Comparison of ENCODE assay signal across 8 cellular contexts in the genomic region with DNA sequence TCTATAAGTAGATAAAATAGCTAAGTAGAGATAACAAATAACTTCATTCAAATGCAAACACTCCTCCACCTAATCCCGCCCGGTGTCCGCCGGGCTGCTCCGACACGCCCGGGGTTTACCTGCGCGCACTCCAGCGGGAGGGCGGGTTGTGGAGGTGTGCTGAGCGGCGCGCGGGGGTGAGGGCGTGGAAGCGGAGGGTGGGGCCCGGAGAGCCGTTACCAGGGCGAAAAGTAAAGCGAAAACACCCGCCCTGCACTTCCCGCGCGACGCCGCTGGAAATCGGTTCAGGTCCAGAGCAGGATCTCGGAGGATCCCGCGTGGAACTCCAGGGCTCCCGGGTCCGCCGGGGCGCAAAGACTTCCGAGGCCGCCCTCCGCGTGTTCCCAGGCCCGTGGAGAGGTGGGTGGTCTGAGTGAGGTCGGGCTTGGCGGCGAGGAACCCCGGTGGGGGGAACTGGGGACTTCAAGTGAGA. TPM values are rescaled to one million over a fixed set of nuclear protein-coding genes. Genes with fewer than 3 reads are reported as not detected.
DNase-seq lines count a peak whose midpoint lies in the region; ATAC-seq and TF ChIP-seq lines count a peak whose summit lies in the region.

No MANE protein-coding gene starts in this region.

- peaks cover 26% of the 10 kb centered on the region for H3K36me3 Mint-ChIP-seq in effector memory CD8-positive, alpha-beta T cell (ENCODE audit: insufficient read depth)
- H3K36me3 Mint-ChIP-seq in naive B cell = no peaks in the 10 kb centered on the region

- CTCF ChIA-PET in HEK293 (lab: Yijun Ruan, JAX) = interaction anchor here (1.0 to 2.7 kb wide), 3 partner anchors 10 to 143 kb away, joined by 3 to 8 read pairs (median 6); no protein-coding TSS in a partner anchor

- H3K36me3 ChIP-seq in HEK293 (ENCODE audit: control insufficient read depth in 2 of 2, insufficient read depth in 1 of 2, low read length in 2 of 2) (no peaks in the 10 kb centered on the region), thymus (ENCODE audit: control insufficient read depth, insufficient read depth) (no peaks in the 10 kb centered on the region)

- no peaks in the 10 kb centered on the region for H3K9me3 Mint-ChIP-seq in effector memory CD8-positive, alpha-beta T cell
- no peaks in the 10 kb centered on the region for H3K9me3 Mint-ChIP-seq in naive B cell

- POLR2A ChIA-PET in HEK293 (lab: Yijun Ruan, JAX) = interaction anchor here (3.3 kb wide), 1 partner anchor 8 kb away, joined by 79 read pairs; no protein-coding TSS in a partner anchor

- WGBS in thymus = 1% methylated on average over 44 of the region's 44 CpGs

- H3K27me3 ChIP-seq in thymus (ENCODE audit: control insufficient read depth, insufficient read depth) = peaks cover 71% of the 10 kb centered on the region

- peak overlapping the region; percentile 94 to 98 for H3K27ac Mint-ChIP-seq in effector memory CD8-positive, alpha-beta T cell
- peak overlapping the region in 2 of 6 donors; percentile 81 to 87 for H3K27ac Mint-ChIP-seq in naive B cell

- peak; percentile 53 for DNase-seq in activated CD4-positive, alpha-beta T cell treated with anti-CD3 and anti-CD28 coated beads, Interleukin-2, amount 50 U/mL, for 4 hours
- peak in 2 of 3 experiments; percentile 28 to 41 for DNase-seq in effector memory CD8-positive, alpha-beta T cell
- DNase-seq in naive B cell (peak; percentile 45), cortex of kidney (lab: John Stamatoyannopoulos, UW) (no peak), 8988T (no peak)

- peaks cover 71 to 81% of the 10 kb centered on the region in 2 donors for H3K27me3 Mint-ChIP-seq in effector memory CD8-positive, alpha-beta T cell
- H3K27me3 Mint-ChIP-seq in naive B cell = peaks cover 62 to 83% (median 76%) of the 10 kb centered on the region in 3 donors

- ATAC-seq in effector memory CD8-positive, alpha-beta T cell (replicated peaks) = peak; percentile 23
- ATAC-seq in naive B cell (ENCODE audit: low read depth in 2 of 2) = peak; percentile 20 to 29

- 0 out of 2 replicates have a peak, but pooled peaks have one; percentile 2 for TF ChIP-seq CTCF in 22Rv1 (IDR thresholded peaks at IDR 0.05)
- TF ChIP-seq CTCF in HEK293 (tag by site-specific recombination; IDR thresholded peaks at IDR 0.05) = no peak; the same call in 1 of the 2 replicates

- H3K9me3 ChIP-seq in HEK293 (ENCODE audit: control insufficient read depth, insufficient read depth, low read depth, low read length) (no peaks in the 10 kb centered on the region), thymus (ENCODE audit: control insufficient read depth) (no peaks in the 10 kb centered on the region)

- H3K4me1 ChIP-seq in HEK293 (ENCODE audit: control insufficient read depth, insufficient read depth, low read length) = peaks cover 14% of the 10 kb centered on the region
- H3K4me1 ChIP-seq in thymus (ENCODE audit: control insufficient read depth, insufficient read depth, low read length) = peaks cover 9% of the 10 kb centered on the region

- peaks cover 22 to 25% of the 10 kb centered on the region in 2 donors for H3K4me1 Mint-ChIP-seq in effector memory CD8-positive, alpha-beta T cell (ENCODE audit: low read depth in 2 of 2)
- peaks cover 15 to 29% (median 25%) of the 10 kb centered on the region in 3 donors for H3K4me1 Mint-ChIP-seq in naive B cell

- peak overlapping the region; percentile 89 for H3K27ac ChIP-seq in 22Rv1
- peak overlapping the region; percentile 50; the same call in 1 of the 2 replicates for H3K27ac ChIP-seq in HEK293 (ENCODE audit: extremely low read depth, low read depth, low read length)
- no peak overlapping the region for H3K27ac ChIP-seq in thymus (ENCODE audit: low read depth)

- H3K4me3 ChIP-seq in HEK293 (ENCODE audit: low read depth, low read length) (peak overlapping the region; percentile 63), thymus (ENCODE audit: low read length) (peak overlapping the region; percentile 47)

- peak overlapping the region; percentile 94 to 95 for H3K4me3 Mint-ChIP-seq in effector memory CD8-positive, alpha-beta T cell
- peak overlapping the region; percentile 90 to 98 (median 96) for H3K4me3 Mint-ChIP-seq in naive B cell

TF ChIP-seq in HEK293, 187 proteins besides CTCF, POLR2A, EP300 and RAD21 (continues in another document):
- TF ChIP-seq KLF16 (tag by site-specific recombination; IDR thresholded peaks at IDR 0.05) (0 out of 2 replicates have a peak, but pooled peaks have one; percentile 28), SP2 (tag by site-specific recombination; IDR thresholded peaks at IDR 0.05) (peak; percentile 77), ZNF155 (tag by site-specific recombination; IDR thresholded peaks at IDR 0.05) (no peak), ZNF596 (tag by site-specific recombination; IDR thresholded peaks at IDR 0.05) (no peak), ZEB2 (tag by site-specific recombination; IDR thresholded peaks at IDR 0.05) (0 out of 2 replicates have a peak, but pooled peaks have one; percentile 51), ZIC2 (tag by site-specific recombination; IDR thresholded peaks at IDR 0.05) (peak; percentile 44; the same call in 1 of the 2 replicates), ZNF10 (tag by site-specific recombination; IDR thresholded peaks at IDR 0.05) (no peak), ZNF600 (tag by site-specific recombination; IDR thresholded peaks at IDR 0.05) (peak; percentile 80), KLF8 (tag by site-specific recombination; IDR thresholded peaks at IDR 0.05) (peak; percentile 51; the same call in 1 of the 2 replicates), ZNF747 (tag by site-specific recombination; IDR thresholded peaks at IDR 0.05) (no peak), KLF1 (tag by site-specific recombination; IDR thresholded peaks at IDR 0.05) (peak; percentile 91), ZNF560 (tag by site-specific recombination; IDR thresholded peaks at IDR 0.05; ENCODE audit: borderline replicate concordance) (no peak), ZNF157 (tag by site-specific recombination; IDR thresholded peaks at IDR 0.05) (no peak)
- TF ChIP-seq, protein P1, sequence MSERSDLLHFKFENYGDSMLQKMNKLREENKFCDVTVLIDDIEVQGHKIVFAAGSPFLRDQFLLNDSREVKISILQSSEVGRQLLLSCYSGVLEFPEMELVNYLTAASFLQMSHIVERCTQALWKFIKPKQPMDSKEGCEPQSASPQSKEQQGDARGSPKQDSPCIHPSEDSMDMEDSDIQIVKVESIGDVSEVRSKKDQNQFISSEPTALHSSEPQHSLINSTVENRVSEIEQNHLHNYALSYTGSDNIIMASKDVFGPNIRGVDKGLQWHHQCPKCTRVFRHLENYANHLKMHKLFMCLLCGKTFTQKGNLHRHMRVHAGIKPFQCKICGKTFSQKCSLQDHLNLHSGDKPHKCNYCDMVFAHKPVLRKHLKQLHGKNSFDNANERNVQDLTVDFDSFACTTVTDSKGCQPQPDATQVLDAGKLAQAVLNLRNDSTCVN (tag by site-specific recombination; optimal IDR thresholded peaks at IDR 0.05) = peak; percentile 90
- TF ChIP-seq, protein P2, sequence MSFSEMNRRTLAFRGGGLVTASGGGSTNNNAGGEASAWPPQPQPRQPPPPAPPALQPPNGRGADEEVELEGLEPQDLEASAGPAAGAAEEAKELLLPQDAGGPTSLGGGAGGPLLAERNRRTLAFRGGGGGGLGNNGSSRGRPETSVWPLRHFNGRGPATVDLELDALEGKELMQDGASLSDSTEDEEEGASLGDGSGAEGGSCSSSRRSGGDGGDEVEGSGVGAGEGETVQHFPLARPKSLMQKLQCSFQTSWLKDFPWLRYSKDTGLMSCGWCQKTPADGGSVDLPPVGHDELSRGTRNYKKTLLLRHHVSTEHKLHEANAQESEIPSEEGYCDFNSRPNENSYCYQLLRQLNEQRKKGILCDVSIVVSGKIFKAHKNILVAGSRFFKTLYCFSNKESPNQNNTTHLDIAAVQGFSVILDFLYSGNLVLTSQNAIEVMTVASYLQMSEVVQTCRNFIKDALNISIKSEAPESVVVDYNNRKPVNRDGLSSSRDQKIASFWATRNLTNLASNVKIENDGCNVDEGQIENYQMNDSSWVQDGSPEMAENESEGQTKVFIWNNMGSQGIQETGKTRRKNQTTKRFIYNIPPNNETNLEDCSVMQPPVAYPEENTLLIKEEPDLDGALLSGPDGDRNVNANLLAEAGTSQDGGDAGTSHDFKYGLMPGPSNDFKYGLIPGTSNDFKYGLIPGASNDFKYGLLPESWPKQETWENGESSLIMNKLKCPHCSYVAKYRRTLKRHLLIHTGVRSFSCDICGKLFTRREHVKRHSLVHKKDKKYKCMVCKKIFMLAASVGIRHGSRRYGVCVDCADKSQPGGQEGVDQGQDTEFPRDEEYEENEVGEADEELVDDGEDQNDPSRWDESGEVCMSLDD (tag by site-specific recombination; IDR thresholded peaks at IDR 0.05) = peak; percentile 41; the same call in 1 of the 2 replicates
- TF ChIP-seq, protein P3, sequence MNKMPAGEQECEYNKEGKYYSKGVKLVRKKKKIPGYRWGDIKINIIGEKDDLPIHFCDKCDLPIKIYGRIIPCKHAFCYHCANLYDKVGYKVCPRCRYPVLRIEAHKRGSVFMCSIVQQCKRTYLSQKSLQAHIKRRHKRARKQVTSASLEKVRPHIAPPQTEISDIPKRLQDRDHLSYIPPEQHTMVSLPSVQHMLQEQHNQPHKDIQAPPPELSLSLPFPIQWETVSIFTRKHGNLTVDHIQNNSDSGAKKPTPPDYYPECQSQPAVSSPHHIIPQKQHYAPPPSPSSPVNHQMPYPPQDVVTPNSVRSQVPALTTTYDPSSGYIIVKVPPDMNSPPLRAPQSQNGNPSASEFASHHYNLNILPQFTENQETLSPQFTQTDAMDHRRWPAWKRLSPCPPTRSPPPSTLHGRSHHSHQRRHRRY (tag by site-specific recombination; IDR thresholded peaks at IDR 0.05) = no peak
- TF ChIP-seq, protein P4, sequence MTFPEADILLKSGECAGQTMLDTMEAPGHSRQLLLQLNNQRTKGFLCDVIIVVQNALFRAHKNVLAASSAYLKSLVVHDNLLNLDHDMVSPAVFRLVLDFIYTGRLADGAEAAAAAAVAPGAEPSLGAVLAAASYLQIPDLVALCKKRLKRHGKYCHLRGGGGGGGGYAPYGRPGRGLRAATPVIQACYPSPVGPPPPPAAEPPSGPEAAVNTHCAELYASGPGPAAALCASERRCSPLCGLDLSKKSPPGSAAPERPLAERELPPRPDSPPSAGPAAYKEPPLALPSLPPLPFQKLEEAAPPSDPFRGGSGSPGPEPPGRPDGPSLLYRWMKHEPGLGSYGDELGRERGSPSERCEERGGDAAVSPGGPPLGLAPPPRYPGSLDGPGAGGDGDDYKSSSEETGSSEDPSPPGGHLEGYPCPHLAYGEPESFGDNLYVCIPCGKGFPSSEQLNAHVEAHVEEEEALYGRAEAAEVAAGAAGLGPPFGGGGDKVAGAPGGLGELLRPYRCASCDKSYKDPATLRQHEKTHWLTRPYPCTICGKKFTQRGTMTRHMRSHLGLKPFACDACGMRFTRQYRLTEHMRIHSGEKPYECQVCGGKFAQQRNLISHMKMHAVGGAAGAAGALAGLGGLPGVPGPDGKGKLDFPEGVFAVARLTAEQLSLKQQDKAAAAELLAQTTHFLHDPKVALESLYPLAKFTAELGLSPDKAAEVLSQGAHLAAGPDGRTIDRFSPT (tag by site-specific recombination; IDR thresholded peaks at IDR 0.05) = no peak

RNA-seq across cellular contexts. Expression of a gene that starts 1.8 kb away (rescaled TPM):
- 1 to 10 TPM in 1 of 6 donors, under 1 TPM in 4, not detected in 1; 0.35 to 1.0 (median 0.76) TPM for polyA plus RNA-seq in naive B cell (ENCODE audit: low read depth in 6 of 6)
- polyA plus RNA-seq in thymus = 34.6 TPM

Comparison
In these comparisons a context has a peak if more than half of its experiments do, and no peak if none do; other contexts are left out.
1. DNase-seq: peak in activated CD4-positive, alpha-beta T cell treated with anti-CD3 and anti-CD28 coated beads, Interleukin-2, amount 50 U/mL, for 4 hours (2 of 2), effector memory CD8-positive, alpha-beta T cell (2 of 3) and naive B cell (single experiment); none in cortex of kidney (single experiment) and 8988T (single experiment).
2. RNA of a gene that starts 1.8 kb away (polyA plus RNA-seq): 34.6 TPM in thymus (single experiment); 0.35 to 1.0 TPM in naive B cell; every median in the first group is over 10 times any median in the second.